Comparison of ENCODE assay signal across 10 cellular contexts in genomic region chr6:93784794-93785757, GRCh38.
DNase-seq lines count a peak whose midpoint lies in the region; ATAC-seq, FAIRE-seq and TF ChIP-seq lines count a peak whose summit lies in the region.
"Had no signal": no experiment of that assay in that cellular context is flagged by ENCODE, and none has a peak within 500 bp of the region (broad histone marks: within the 10 kb centered on the region; RNA-seq: fewer than 3 reads in every experiment).

No MANE protein-coding gene starts in this region.

- intact Hi-C loops in left cardiac atrium (cut with DNase I) (no loop called here), sciatic nerve (cut with DNase I) (no loop called here), colonic mucosa (cut with DNase I) (no loop called here)

- H3K4me1 ChIP-seq in adipocyte (ENCODE audit: control insufficient read depth, insufficient read depth, low read length), result peaks cover 38% of the 10 kb centered on the region
- H3K4me1 ChIP-seq in colonic mucosa, result no peaks in the 10 kb centered on the region

- H3K9ac ChIP-seq in adipocyte (ENCODE audit: low read length), result peak overlapping the region; percentile 84
- no peak overlapping the region for H3K9ac ChIP-seq in colonic mucosa (ENCODE audit: low read depth in 2 of 2, low read length in 2 of 2)

- DNase-seq in H54 (ENCODE audit: insufficient read length, low spot score) (no peak), adipocyte (ENCODE audit: low read depth) (peak; percentile 48), left cardiac atrium (no peak), sciatic nerve (ENCODE audit: low spot score) (no peak), NCI-H510A (lab: John Stamatoyannopoulos, UW) (no peak), NCI-H1092 (lab: John Stamatoyannopoulos, UW) (no peak), colonic mucosa (no peak)
- DNase-seq: DND-41; naive thymus-derived CD4-positive, alpha-beta T cell had no signal

- FAIRE-seq in H54 (lab: Jason Lieb, UNC), result peak; percentile 91

- H3K9me3 ChIP-seq in adipocyte (ENCODE audit: control insufficient read depth, low read length), result no peaks in the 10 kb centered on the region
- no peaks in the 10 kb centered on the region for H3K9me3 ChIP-seq in colonic mucosa

- H3K4me3 ChIP-seq in adipocyte (ENCODE audit: low read length) (peak overlapping the region; percentile 80), colonic mucosa (no peak overlapping the region)

- H3K27me3 ChIP-seq in adipocyte (replicated peaks; ENCODE audit: control insufficient read depth, insufficient read depth, low read length) (no peaks in the 10 kb centered on the region), colonic mucosa (no peaks in the 10 kb centered on the region)

- H3K36me3 ChIP-seq in adipocyte (ENCODE audit: control insufficient read depth, insufficient read depth, low read length, severe bottlenecking) (no peaks in the 10 kb centered on the region), colonic mucosa (no peaks in the 10 kb centered on the region)

- no peak for TF ChIP-seq POLR2A in H54 (IDR thresholded peaks at IDR 0.05; ENCODE audit: low read depth, low read length)

- ATAC-seq in left cardiac atrium (peak; percentile 59 to 95), sciatic nerve (peak; percentile 78), GM21825 (IDR thresholded peaks at IDR 0.05; ENCODE audit: unreplicated experiment) (no peak)
- ATAC-seq: naive thymus-derived CD4-positive, alpha-beta T cell had no signal

- no peak for TF ChIP-seq CTCF in colonic mucosa (IDR thresholded peaks at IDR 0.05)

- H3K27ac ChIP-seq in colonic mucosa, result no peak overlapping the region
